Comparison of ENCODE assay signal across 1 cellular context in the genomic region with DNA sequence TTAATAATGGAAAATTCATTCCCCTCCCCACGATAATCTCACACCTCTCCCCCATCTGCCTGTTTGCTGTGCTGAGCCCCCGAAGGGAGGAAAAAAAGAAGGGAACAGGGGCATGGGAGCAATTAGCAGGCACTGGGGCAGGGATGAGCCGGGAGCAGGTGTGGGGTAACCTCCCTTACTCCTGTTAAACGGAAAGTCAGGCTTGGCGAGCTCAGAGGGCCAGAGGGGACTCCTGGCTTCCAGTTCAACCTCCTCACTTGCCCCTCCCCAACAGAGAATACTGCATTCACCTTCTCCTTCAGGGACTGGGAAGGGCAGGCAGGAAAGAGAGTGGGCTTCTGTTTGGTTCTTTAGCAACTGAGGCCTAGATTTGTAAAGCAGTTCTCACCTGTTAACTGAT.
TF ChIP-seq lines count a peak whose summit lies in the region.

No MANE protein-coding gene starts in this region.

TF ChIP-seq in H1, 55 proteins besides CTCF, POLR2A, EP300 and RAD21:
- TF ChIP-seq RBBP5 (IDR thresholded peaks at IDR 0.05; ENCODE audit: borderline replicate concordance, low read depth, low read length) = no peak; the same call in 1 of the 2 replicates
- no peak for TF ChIP-seq CREB1 (IDR thresholded peaks at IDR 0.05)
- TF ChIP-seq, protein P1, sequence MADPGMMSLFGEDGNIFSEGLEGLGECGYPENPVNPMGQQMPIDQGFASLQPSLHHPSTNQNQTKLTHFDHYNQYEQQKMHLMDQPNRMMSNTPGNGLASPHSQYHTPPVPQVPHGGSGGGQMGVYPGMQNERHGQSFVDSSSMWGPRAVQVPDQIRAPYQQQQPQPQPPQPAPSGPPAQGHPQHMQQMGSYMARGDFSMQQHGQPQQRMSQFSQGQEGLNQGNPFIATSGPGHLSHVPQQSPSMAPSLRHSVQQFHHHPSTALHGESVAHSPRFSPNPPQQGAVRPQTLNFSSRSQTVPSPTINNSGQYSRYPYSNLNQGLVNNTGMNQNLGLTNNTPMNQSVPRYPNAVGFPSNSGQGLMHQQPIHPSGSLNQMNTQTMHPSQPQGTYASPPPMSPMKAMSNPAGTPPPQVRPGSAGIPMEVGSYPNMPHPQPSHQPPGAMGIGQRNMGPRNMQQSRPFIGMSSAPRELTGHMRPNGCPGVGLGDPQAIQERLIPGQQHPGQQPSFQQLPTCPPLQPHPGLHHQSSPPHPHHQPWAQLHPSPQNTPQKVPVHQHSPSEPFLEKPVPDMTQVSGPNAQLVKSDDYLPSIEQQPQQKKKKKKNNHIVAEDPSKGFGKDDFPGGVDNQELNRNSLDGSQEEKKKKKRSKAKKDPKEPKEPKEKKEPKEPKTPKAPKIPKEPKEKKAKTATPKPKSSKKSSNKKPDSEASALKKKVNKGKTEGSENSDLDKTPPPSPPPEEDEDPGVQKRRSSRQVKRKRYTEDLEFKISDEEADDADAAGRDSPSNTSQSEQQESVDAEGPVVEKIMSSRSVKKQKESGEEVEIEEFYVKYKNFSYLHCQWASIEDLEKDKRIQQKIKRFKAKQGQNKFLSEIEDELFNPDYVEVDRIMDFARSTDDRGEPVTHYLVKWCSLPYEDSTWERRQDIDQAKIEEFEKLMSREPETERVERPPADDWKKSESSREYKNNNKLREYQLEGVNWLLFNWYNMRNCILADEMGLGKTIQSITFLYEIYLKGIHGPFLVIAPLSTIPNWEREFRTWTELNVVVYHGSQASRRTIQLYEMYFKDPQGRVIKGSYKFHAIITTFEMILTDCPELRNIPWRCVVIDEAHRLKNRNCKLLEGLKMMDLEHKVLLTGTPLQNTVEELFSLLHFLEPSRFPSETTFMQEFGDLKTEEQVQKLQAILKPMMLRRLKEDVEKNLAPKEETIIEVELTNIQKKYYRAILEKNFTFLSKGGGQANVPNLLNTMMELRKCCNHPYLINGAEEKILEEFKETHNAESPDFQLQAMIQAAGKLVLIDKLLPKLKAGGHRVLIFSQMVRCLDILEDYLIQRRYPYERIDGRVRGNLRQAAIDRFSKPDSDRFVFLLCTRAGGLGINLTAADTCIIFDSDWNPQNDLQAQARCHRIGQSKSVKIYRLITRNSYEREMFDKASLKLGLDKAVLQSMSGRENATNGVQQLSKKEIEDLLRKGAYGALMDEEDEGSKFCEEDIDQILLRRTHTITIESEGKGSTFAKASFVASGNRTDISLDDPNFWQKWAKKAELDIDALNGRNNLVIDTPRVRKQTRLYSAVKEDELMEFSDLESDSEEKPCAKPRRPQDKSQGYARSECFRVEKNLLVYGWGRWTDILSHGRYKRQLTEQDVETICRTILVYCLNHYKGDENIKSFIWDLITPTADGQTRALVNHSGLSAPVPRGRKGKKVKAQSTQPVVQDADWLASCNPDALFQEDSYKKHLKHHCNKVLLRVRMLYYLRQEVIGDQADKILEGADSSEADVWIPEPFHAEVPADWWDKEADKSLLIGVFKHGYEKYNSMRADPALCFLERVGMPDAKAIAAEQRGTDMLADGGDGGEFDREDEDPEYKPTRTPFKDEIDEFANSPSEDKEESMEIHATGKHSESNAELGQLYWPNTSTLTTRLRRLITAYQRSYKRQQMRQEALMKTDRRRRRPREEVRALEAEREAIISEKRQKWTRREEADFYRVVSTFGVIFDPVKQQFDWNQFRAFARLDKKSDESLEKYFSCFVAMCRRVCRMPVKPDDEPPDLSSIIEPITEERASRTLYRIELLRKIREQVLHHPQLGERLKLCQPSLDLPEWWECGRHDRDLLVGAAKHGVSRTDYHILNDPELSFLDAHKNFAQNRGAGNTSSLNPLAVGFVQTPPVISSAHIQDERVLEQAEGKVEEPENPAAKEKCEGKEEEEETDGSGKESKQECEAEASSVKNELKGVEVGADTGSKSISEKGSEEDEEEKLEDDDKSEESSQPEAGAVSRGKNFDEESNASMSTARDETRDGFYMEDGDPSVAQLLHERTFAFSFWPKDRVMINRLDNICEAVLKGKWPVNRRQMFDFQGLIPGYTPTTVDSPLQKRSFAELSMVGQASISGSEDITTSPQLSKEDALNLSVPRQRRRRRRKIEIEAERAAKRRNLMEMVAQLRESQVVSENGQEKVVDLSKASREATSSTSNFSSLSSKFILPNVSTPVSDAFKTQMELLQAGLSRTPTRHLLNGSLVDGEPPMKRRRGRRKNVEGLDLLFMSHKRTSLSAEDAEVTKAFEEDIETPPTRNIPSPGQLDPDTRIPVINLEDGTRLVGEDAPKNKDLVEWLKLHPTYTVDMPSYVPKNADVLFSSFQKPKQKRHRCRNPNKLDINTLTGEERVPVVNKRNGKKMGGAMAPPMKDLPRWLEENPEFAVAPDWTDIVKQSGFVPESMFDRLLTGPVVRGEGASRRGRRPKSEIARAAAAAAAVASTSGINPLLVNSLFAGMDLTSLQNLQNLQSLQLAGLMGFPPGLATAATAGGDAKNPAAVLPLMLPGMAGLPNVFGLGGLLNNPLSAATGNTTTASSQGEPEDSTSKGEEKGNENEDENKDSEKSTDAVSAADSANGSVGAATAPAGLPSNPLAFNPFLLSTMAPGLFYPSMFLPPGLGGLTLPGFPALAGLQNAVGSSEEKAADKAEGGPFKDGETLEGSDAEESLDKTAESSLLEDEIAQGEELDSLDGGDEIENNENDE (IDR thresholded peaks at IDR 0.05; ENCODE audit: insufficient replicate concordance, low read length) = no peak
- TF ChIP-seq SUZ12 (IDR thresholded peaks at IDR 0.05; ENCODE audit: low read length) = no peak
- no peak for TF ChIP-seq SIX5 (IDR thresholded peaks at IDR 0.05; ENCODE audit: low read depth, low read length)
- TF ChIP-seq SAP30 (IDR thresholded peaks at IDR 0.05; ENCODE audit: insufficient read depth, insufficient replicate concordance, low read length) = no peak
- TF ChIP-seq CTBP2 (IDR thresholded peaks at IDR 0.05; ENCODE audit: borderline replicate concordance, insufficient read depth, insufficient read length, low read length) = no peak
- no peak for TF ChIP-seq SP4 (IDR thresholded peaks at IDR 0.05; ENCODE audit: low read length)
- no peak for TF ChIP-seq CHD1 (IDR thresholded peaks at IDR 0.05; ENCODE audit: low read depth, low read length)
- TF ChIP-seq, protein P2, sequence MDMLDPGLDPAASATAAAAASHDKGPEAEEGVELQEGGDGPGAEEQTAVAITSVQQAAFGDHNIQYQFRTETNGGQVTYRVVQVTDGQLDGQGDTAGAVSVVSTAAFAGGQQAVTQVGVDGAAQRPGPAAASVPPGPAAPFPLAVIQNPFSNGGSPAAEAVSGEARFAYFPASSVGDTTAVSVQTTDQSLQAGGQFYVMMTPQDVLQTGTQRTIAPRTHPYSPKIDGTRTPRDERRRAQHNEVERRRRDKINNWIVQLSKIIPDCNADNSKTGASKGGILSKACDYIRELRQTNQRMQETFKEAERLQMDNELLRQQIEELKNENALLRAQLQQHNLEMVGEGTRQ (IDR thresholded peaks at IDR 0.05; ENCODE audit: low read length) = no peak
- TF ChIP-seq JUN (IDR thresholded peaks at IDR 0.05; ENCODE audit: low read depth, low read length) = no peak
TF ChIP-seq in H1: peak in this region for 0.
